Comparison of ENCODE assay signal across 9 cellular contexts in genomic region chr1:247407180-247407616, GRCh38. TPM values are rescaled to one million over a fixed set of nuclear protein-coding genes. Genes with fewer than 3 reads are reported as not detected.
DNase-seq lines count a peak whose midpoint lies in the region; ATAC-seq lines count a peak whose summit lies in the region.
"Had no signal": no experiment of that assay in that cellular context is flagged by ENCODE, and none has a peak within 500 bp of the region (broad histone marks: within the 10 kb centered on the region; RNA-seq: fewer than 3 reads in every experiment).

No MANE protein-coding gene starts in this region.

- H3K36me3 Mint-ChIP-seq in activated naive CD8-positive, alpha-beta T cell treated with anti-CD3 and anti-CD28 coated beads for 36 hours, result no peaks in the 10 kb centered on the region

- H3K4me3 Mint-ChIP-seq in activated naive CD8-positive, alpha-beta T cell treated with anti-CD3 and anti-CD28 coated beads for 36 hours, result peak overlapping the region; percentile 58

- peak overlapping the region; percentile 87 for H3K27ac Mint-ChIP-seq in activated naive CD8-positive, alpha-beta T cell treated with anti-CD3 and anti-CD28 coated beads for 36 hours

- DNase-seq in T follicular helper cell (ENCODE audit: low read depth) (peak; percentile 57), D341Med (ENCODE audit: low spot score) (no peak), DMS153 (lab: John Stamatoyannopoulos, UW) (no peak), NCI-H1694 treated with DMSO at 0.1 percent for 48 hours (lab: John Stamatoyannopoulos, UW) (no peak)
- peak; percentile 79 for DNase-seq in activated naive CD8-positive, alpha-beta T cell treated with anti-CD3 and anti-CD28 coated beads for 36 hours
- peak; percentile 76 for DNase-seq in stimulated activated CD4-positive, alpha-beta T cell treated with anti-CD3 and anti-CD28 coated beads, Interleukin-1b, Interleukin-23, amount 100 ng/mL, for 48 hours

- peaks cover 6% of the 10 kb centered on the region for H3K9me3 Mint-ChIP-seq in activated naive CD8-positive, alpha-beta T cell treated with anti-CD3 and anti-CD28 coated beads for 36 hours

- peak; percentile 68 for ATAC-seq in GM18867 (IDR thresholded peaks at IDR 0.05; ENCODE audit: unreplicated experiment)
- peak; percentile 73 for ATAC-seq in HG02943 (IDR thresholded peaks at IDR 0.05; ENCODE audit: low read depth, unreplicated experiment)

- peaks cover 42% of the 10 kb centered on the region for H3K4me1 Mint-ChIP-seq in activated naive CD8-positive, alpha-beta T cell treated with anti-CD3 and anti-CD28 coated beads for 36 hours

- no peaks in the 10 kb centered on the region for H3K27me3 Mint-ChIP-seq in activated naive CD8-positive, alpha-beta T cell treated with anti-CD3 and anti-CD28 coated beads for 36 hours

RNA-seq across cellular contexts. Expression of gene NLRP3, which starts 8.8 kb away (rescaled TPM):
- 1 to 10 TPM; 8.5 to 9.1 TPM for total RNA-seq in activated naive CD8-positive, alpha-beta T cell treated with anti-CD3 and anti-CD28 coated beads for 36 hours

RNA-seq across cellular contexts. Expression of gene OR2B11, which starts 50.7 kb away (rescaled TPM):
- total RNA-seq in activated naive CD8-positive, alpha-beta T cell treated with anti-CD3 and anti-CD28 coated beads for 36 hours, result not detected
- total RNA-seq: epithelial cell of proximal tubule had no signal

Comparison
In these comparisons a context has a peak if more than half of its experiments do, and no peak if none do; other contexts are left out.
1. DNase-seq: peak in T follicular helper cell (single experiment), activated naive CD8-positive, alpha-beta T cell treated with anti-CD3 and anti-CD28 coated beads for 36 hours (single experiment) and stimulated activated CD4-positive, alpha-beta T cell treated with anti-CD3 and anti-CD28 coated beads, Interleukin-1b, Interleukin-23, amount 100 ng/mL, for 48 hours (single experiment); none in D341Med (single experiment), DMS153 (single experiment) and NCI-H1694 treated with DMSO at 0.1 percent for 48 hours (single experiment).